23 cellular contexts compared by ENCODE assay signal in the genomic region with DNA sequence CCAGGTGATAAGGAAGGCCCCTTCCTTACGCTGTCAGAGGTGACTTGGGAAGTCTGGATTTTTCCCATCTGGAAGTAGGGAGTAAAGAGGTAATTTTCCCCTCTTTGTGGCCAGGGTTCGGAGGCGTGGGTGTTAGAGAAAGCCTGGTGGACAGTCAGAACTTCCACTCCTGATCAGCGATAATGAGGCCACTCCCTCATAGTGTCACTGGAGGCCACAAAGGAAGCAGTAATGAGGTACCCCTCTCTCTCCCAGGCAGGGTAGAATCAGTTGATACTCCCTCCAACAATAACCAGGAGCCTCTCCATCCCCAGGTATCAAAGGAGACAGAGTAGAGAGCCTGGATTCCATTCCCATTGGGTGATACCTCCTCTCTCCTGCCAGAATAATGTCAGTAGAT. TPM values are rescaled to one million over a fixed set of nuclear protein-coding genes. Genes with fewer than 3 reads are reported as not detected.
DNase-seq lines count a peak whose midpoint lies in the region; ATAC-seq, FAIRE-seq and TF ChIP-seq lines count a peak whose summit lies in the region.
"Had no signal": no experiment of that assay in that cellular context is flagged by ENCODE, and none has a peak within 500 bp of the region (broad histone marks: within the 10 kb centered on the region; RNA-seq: fewer than 3 reads in every experiment).

No MANE protein-coding gene starts in this region.

- H3K27ac ChIP-seq in K562 (ENCODE audit: extremely low read depth, low read depth, low read length) (no peak overlapping the region), MM.1S (ENCODE audit: low read length) (no peak overlapping the region)
- H3K27ac ChIP-seq: BLaER1 had no signal

- H3K27me3 Mint-ChIP-seq in stimulated activated naive CD8-positive, alpha-beta T cell treated with anti-CD3 and anti-CD28 coated beads, Interleukin-15, Interleukin-2, amounts not matched to agents 100 ng/mL and 50 ng/mL, for 24 hours: no peaks in the 10 kb centered on the region
- H3K27me3 Mint-ChIP-seq in activated T-helper 17 cell treated with anti-CD3 and anti-CD28 coated beads, Interleukin-2, amount 50 U/mL, for 72 hours: no peaks in the 10 kb centered on the region
- no peaks in the 10 kb centered on the region for H3K27me3 Mint-ChIP-seq in CD14-positive monocyte (ENCODE audit: low read depth in 3 of 3)
- H3K27me3 Mint-ChIP-seq: CD4-positive, alpha-beta T cell had no signal

- TF ChIP-seq RAD21 in K562 (CRISPR knock-in tag; conservative IDR thresholded peaks at IDR 0.05 in 1 of 2, IDR thresholded peaks at IDR 0.05 in 1 of 2): no peak

- TF ChIP-seq POLR2A in K562 (conservative IDR thresholded peaks at IDR 0.05): no peak

- H3K27me3 ChIP-seq in K562 (ENCODE audit: control insufficient read depth in 2 of 2, insufficient read depth in 2 of 2, low read length in 2 of 2) (no peaks in the 10 kb centered on the region), MM.1S (replicated peaks; ENCODE audit: insufficient read depth, low read length) (no peaks in the 10 kb centered on the region)
- H3K27me3 ChIP-seq: BE2C, BLaER1 had no signal

- peaks cover 57% of the 10 kb centered on the region for H3K36me3 Mint-ChIP-seq in stimulated activated naive CD8-positive, alpha-beta T cell treated with anti-CD3 and anti-CD28 coated beads, Interleukin-15, Interleukin-2, amounts not matched to agents 100 ng/mL and 50 ng/mL, for 24 hours (ENCODE audit: low read depth)
- peaks cover 55% of the 10 kb centered on the region for H3K36me3 Mint-ChIP-seq in activated T-helper 17 cell treated with anti-CD3 and anti-CD28 coated beads, Interleukin-2, amount 50 U/mL, for 72 hours (ENCODE audit: low read depth)
- peaks cover 45 to 52% of the 10 kb centered on the region in 2 donors for H3K36me3 Mint-ChIP-seq in CD14-positive monocyte

- H4K20me1 ChIP-seq in K562 (replicated peaks; ENCODE audit: control insufficient read depth, insufficient read depth, low read length) (no peaks in the 10 kb centered on the region), MM.1S (ENCODE audit: insufficient read depth, low read length) (no peaks in the 10 kb centered on the region)
- H4K20me1 ChIP-seq: BLaER1 had no signal

- peaks cover 7% of the 10 kb centered on the region; the same call in 2 of the 3 replicates for H3K36me3 ChIP-seq in K562 (ENCODE audit: control insufficient read depth, insufficient read depth, low read length)
- H3K36me3 ChIP-seq in MM.1S (replicated peaks; ENCODE audit: insufficient read depth, low read length): peaks cover 3% of the 10 kb centered on the region; the same call in 1 of the 2 replicates
- H3K36me3 ChIP-seq: BE2C had no signal

- H2AFZ ChIP-seq in K562 (ENCODE audit: low read depth, low read length) (no peak overlapping the region), MM.1S (ENCODE audit: low read length) (no peak overlapping the region)

- POLR2A ChIA-PET in K562 (lab: Yijun Ruan, JAX): no interaction called here

- FAIRE-seq in K562 (lab: Jason Lieb, UNC): peak; percentile 51
- FAIRE-seq: A204.1, D721Med, G401.6, GM12891, GM19239 had no signal

- no TSS peak for BruUV-seq in K562 (replicated peaks; lab: Mats Ljungman, UMichigan)

- no peak for DNase-seq in stimulated activated naive CD8-positive, alpha-beta T cell treated with anti-CD3 and anti-CD28 coated beads, Interleukin-15, Interleukin-2, amounts not matched to agents 100 U/mL and 50 U/mL, for 24 hours
- DNase-seq in K562 (ENCODE audit: extremely low read depth in 1 of 4, low spot score in 3 of 4) (peak in 2 of 4 experiments; percentile 14 to 27), NCI-H526 treated with DMSO at 0.1 percent for 48 hours (lab: John Stamatoyannopoulos, UW) (no peak), MM.1S (no peak), CD14-positive monocyte (ENCODE audit: low spot score) (no peak)
- DNase-seq: 8988T; ACHN; BE2C; C1 segment of cervical spinal cord; Caco-2; Calu3; CD4-positive, alpha-beta T cell; CD8-positive, alpha-beta T cell; DMS79 treated with DMSO at 0.1 percent for 48 hours; GF-D8 had no signal

- no peaks in the 10 kb centered on the region for H3K9me2 ChIP-seq in MM.1S (replicated peaks; ENCODE audit: insufficient read depth, low read length)

- intact Hi-C loops in K562 (cut with micrococcal nuclease): no loop called here
- intact Hi-C loops in CD14-positive monocyte (cut with micrococcal nuclease): no loop called here

- H3K9me3 Mint-ChIP-seq in stimulated activated naive CD8-positive, alpha-beta T cell treated with anti-CD3 and anti-CD28 coated beads, Interleukin-15, Interleukin-2, amounts not matched to agents 100 ng/mL and 50 ng/mL, for 24 hours: no peaks in the 10 kb centered on the region
- H3K9me3 Mint-ChIP-seq in activated T-helper 17 cell treated with anti-CD3 and anti-CD28 coated beads, Interleukin-2, amount 50 U/mL, for 72 hours: no peaks in the 10 kb centered on the region
- no peaks in the 10 kb centered on the region for H3K9me3 Mint-ChIP-seq in CD14-positive monocyte
- H3K9me3 Mint-ChIP-seq: CD4-positive, alpha-beta T cell; CD8-positive, alpha-beta T cell had no signal

- no peak for ATAC-seq in stimulated activated naive CD8-positive, alpha-beta T cell treated with anti-CD3 and anti-CD28 coated beads, Interleukin-15, Interleukin-2, amounts not matched to agents 100 U/mL and 50 U/mL, for 24 hours
- no peak for ATAC-seq in activated T-helper 17 cell treated with anti-CD3 and anti-CD28 coated beads, Interleukin-2, amount 50 U/mL, for 72 hours (replicated peaks)
- ATAC-seq in K562: peak; percentile 80
- ATAC-seq: CD8-positive, alpha-beta T cell had no signal

- no peak overlapping the region for H3K4me3 Mint-ChIP-seq in stimulated activated naive CD8-positive, alpha-beta T cell treated with anti-CD3 and anti-CD28 coated beads, Interleukin-15, Interleukin-2, amounts not matched to agents 100 ng/mL and 50 ng/mL, for 24 hours
- no peak overlapping the region for H3K4me3 Mint-ChIP-seq in activated T-helper 17 cell treated with anti-CD3 and anti-CD28 coated beads, Interleukin-2, amount 50 U/mL, for 72 hours
- H3K4me3 Mint-ChIP-seq in CD14-positive monocyte: no peak overlapping the region
- H3K4me3 Mint-ChIP-seq: CD4-positive, alpha-beta T cell; CD8-positive, alpha-beta T cell had no signal

- H3K4me2 ChIP-seq in K562 (ENCODE audit: insufficient read depth, low read length) (no peak overlapping the region), MM.1S (ENCODE audit: low read depth, low read length) (no peak overlapping the region)
- H3K4me2 ChIP-seq: BLaER1 had no signal

- TF ChIP-seq EP300 in K562 (IDR thresholded peaks at IDR 0.05; ENCODE audit: low read length): no peak

- no peak for TF ChIP-seq CTCF in K562 (IDR thresholded peaks at IDR 0.05 in 2 of 3, conservative IDR thresholded peaks at IDR 0.05 in 1 of 3; ENCODE audit: insufficient read depth in 2 of 3, low read depth in 1 of 3, low read length in 3 of 3)
- no peak for TF ChIP-seq CTCF in MM.1S (IDR thresholded peaks at IDR 0.05; ENCODE audit: low read length)
- no peak for TF ChIP-seq CTCF in CD14-positive monocyte (IDR thresholded peaks at IDR 0.05)

- 0 out of 5 replicates have a peak, but pooled peaks cover 0 to 5% of the 10 kb centered on the region in 2 experiments for H3K4me1 ChIP-seq in K562 (replicated peaks in 1 of 2; ENCODE audit: control insufficient read depth in 2 of 2, insufficient read depth in 2 of 2, low read length in 2 of 2)
- no peaks in the 10 kb centered on the region for H3K4me1 ChIP-seq in MM.1S (ENCODE audit: low read length)
- H3K4me1 ChIP-seq: BE2C, BLaER1 had no signal

- 62% methylated on average over 4 of the region's 4 CpGs for WGBS in K562 (ENCODE audit: insufficient coverage, low coverage, missing lambda C conversion rate)

- H3F3A ChIP-seq in MM.1S (ENCODE audit: insufficient read depth, low read length): no peaks in the 10 kb centered on the region

- H3K27ac Mint-ChIP-seq in stimulated activated naive CD8-positive, alpha-beta T cell treated with anti-CD3 and anti-CD28 coated beads, Interleukin-15, Interleukin-2, amounts not matched to agents 100 ng/mL and 50 ng/mL, for 24 hours: peak overlapping the region; percentile 26
- peak overlapping the region; percentile 0 for H3K27ac Mint-ChIP-seq in activated T-helper 17 cell treated with anti-CD3 and anti-CD28 coated beads, Interleukin-2, amount 50 U/mL, for 72 hours
- H3K27ac Mint-ChIP-seq in CD14-positive monocyte: no peak overlapping the region
- H3K27ac Mint-ChIP-seq: CD4-positive, alpha-beta T cell; CD8-positive, alpha-beta T cell had no signal

- H3K4me3 ChIP-seq in K562 (no peak overlapping the region), MM.1S (ENCODE audit: low read length) (no peak overlapping the region)
- H3K4me3 ChIP-seq: BLaER1 had no signal

- in situ Hi-C loops in K562 (cut with MboI): no loop called here

- H3K4me1 Mint-ChIP-seq in stimulated activated naive CD8-positive, alpha-beta T cell treated with anti-CD3 and anti-CD28 coated beads, Interleukin-15, Interleukin-2, amounts not matched to agents 100 ng/mL and 50 ng/mL, for 24 hours (ENCODE audit: low read depth): no peaks in the 10 kb centered on the region
- no peaks in the 10 kb centered on the region for H3K4me1 Mint-ChIP-seq in activated T-helper 17 cell treated with anti-CD3 and anti-CD28 coated beads, Interleukin-2, amount 50 U/mL, for 72 hours
- H3K4me1 Mint-ChIP-seq in CD14-positive monocyte: no peaks in the 10 kb centered on the region

- CTCF ChIA-PET in K562 (lab: Yijun Ruan, JAX; ENCODE audit: low intra/inter-chr PET ratio): no interaction called here

- H3K79me2 ChIP-seq in K562 (ENCODE audit: control insufficient read depth, insufficient read depth, low read length): no peaks in the 10 kb centered on the region
- H3K79me2 ChIP-seq in MM.1S (ENCODE audit: low read length): no peaks in the 10 kb centered on the region

- H3K9me3 ChIP-seq in K562 (replicated peaks; ENCODE audit: control insufficient read depth, insufficient read depth, low read depth, low read length) (no peaks in the 10 kb centered on the region), MM.1S (replicated peaks; ENCODE audit: insufficient read depth, low read length) (no peaks in the 10 kb centered on the region)
- H3K9me3 ChIP-seq: BE2C, BLaER1, Caco-2 had no signal

- H3K9me1 ChIP-seq in K562 (ENCODE audit: control insufficient read depth, insufficient read depth, low read length): no peaks in the 10 kb centered on the region

- H3K9ac ChIP-seq in K562 (ENCODE audit: insufficient read depth in 1 of 2, low read depth in 2 of 2, low read length in 2 of 2) (no peak overlapping the region), MM.1S (ENCODE audit: low read length) (no peak overlapping the region)
- H3K9ac ChIP-seq: BLaER1 had no signal

RNA-seq across cellular contexts. Expression of gene AP4E1, which starts 30.0 kb away (rescaled TPM):
- 10 to 100 TPM; 10.6 to 15.6 TPM for total RNA-seq in activated T-helper 17 cell treated with anti-CD3 and anti-CD28 coated beads, Interleukin-2, amount 50 U/mL, for 72 hours
- 7.9 and 26.9 TPM in 2 replicates for total RNA-seq in K562 (2011; cell fraction: chromatin; rRNA removed; ENCODE audit: low replicate concordance)
- 3.9 and 4.0 TPM in 2 replicates for total RNA-seq in K562 (2011; cell fraction: nucleolus; rRNA removed)
- total RNA-seq in K562 (2011; cell fraction: nucleoplasm; rRNA removed): 9.6 and 11.8 TPM in 2 replicates
- 4.3 and 5.3 TPM in 2 replicates for total RNA-seq in K562 (2014; rRNA removed)
- 11.5 and 12.6 TPM in 2 replicates for total RNA-seq in K562 (2014; rRNA removed; fragmentation: Illumina TruSeq; extraction: Trizol)
- total RNA-seq in K562 (2015; rRNA removed; fragmentation: Illumina TruSeq; extraction: Trizol): 8.9 and 10.2 TPM in 2 replicates
- 9.2 and 9.3 TPM in 2 replicates for total RNA-seq in K562 (2021)
- polyA plus RNA-seq in K562 (2011; rRNA removed): 3.0 and 4.4 TPM in 2 replicates
- 0.85 and 1.6 TPM in 2 replicates for polyA plus RNA-seq in K562 (2011; cell fraction: cytosol; rRNA removed)
- polyA plus RNA-seq in K562 (2011; cell fraction: nucleus; rRNA removed): 1.4 and 2.2 TPM in 2 replicates
- 4.2 and 4.4 TPM in 2 replicates for polyA plus RNA-seq in K562 (2012)
- 6.6 and 7.9 TPM in 2 replicates for polyA plus RNA-seq in K562 (2014; fragmentation: Illumina TruSeq; extraction: Trizol)
- 1 to 10 TPM; 1.3 to 2.2 TPM for polyA plus RNA-seq in K562 (2014; fragmentation: Nextera tagmentation; extraction: Ambion mirVana)
- 3.7 and 4.5 TPM in 2 replicates for polyA plus RNA-seq in K562 (2014; rRNA removed)
- 8.4 and 9.4 TPM in 2 replicates for polyA minus RNA-seq in K562 (2011; rRNA and poly(A)+ RNA removed)
- 2.5 and 3.6 TPM in 2 replicates for polyA minus RNA-seq in K562 (2011; cell fraction: cytosol; rRNA and poly(A)+ RNA removed)
- 3.5 and 5.8 TPM in 2 replicates for polyA minus RNA-seq in K562 (2011; cell fraction: nucleus; rRNA and poly(A)+ RNA removed)
- polyA plus RNA-seq in CD14-positive monocyte: 1 to 10 TPM; 5.3 to 7.7 TPM

Comparison
In these comparisons a context has a peak if more than half of its experiments do, and no peak if none do; other contexts are left out.
1. H3K27ac Mint-ChIP-seq: peak in stimulated activated naive CD8-positive, alpha-beta T cell treated with anti-CD3 and anti-CD28 coated beads, Interleukin-15, Interleukin-2, amounts not matched to agents 100 ng/mL and 50 ng/mL, for 24 hours (single experiment) and activated T-helper 17 cell treated with anti-CD3 and anti-CD28 coated beads, Interleukin-2, amount 50 U/mL, for 72 hours (single experiment); none in CD14-positive monocyte (0 of 7).